In the genomic region with DNA sequence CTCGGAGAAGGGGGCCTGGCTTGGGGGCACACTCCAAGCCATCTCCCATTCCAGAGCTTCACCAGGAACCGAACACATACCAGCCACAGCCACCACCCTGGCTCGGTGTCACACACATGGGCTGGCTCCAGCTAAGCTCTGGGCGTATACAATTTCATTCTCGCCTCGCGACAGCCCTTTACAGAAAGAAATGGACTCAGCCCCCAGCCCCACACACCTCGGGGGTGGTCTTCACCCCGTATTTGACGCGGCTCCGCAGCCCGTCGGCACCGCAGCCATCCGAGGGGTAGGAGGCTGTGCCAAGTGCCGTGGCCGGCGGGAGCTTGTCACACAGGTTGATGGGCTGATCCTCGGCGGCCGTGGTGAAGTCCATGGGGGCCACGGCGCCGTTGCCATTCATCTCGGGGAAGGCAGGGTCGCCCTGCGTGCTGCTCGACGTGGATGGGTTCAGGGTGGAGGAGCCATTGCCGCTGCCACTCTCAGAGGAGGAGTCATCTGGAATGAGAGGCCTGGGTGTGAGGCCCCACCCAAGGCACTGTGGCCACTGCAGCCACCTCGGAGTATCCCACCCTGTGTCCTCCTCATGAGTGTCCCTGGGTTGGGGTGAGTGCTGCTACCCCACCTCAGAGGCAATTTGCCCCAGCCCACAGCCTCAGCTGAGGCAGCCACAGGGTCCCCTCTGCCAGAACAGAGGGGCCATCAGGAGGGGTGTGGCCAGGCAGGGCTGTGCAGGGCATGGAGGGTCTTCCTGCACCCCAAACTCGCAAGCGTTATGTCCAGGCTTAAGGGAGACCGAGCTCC, we compare ENCODE assay signal across 1 cellular context.
TF ChIP-seq lines count a peak whose summit lies in the region.

No MANE protein-coding gene starts in this region.

TF ChIP-seq in GM23338, 12 proteins besides CTCF, POLR2A, EP300 and RAD21 (continued from another document):
- TF ChIP-seq REST (IDR thresholded peaks at IDR 0.05; ENCODE audit: unreplicated experiment) = no peak
- TF ChIP-seq NANOG (IDR thresholded peaks at IDR 0.05; ENCODE audit: borderline replicate concordance) = no peak
- TF ChIP-seq, protein P1, sequence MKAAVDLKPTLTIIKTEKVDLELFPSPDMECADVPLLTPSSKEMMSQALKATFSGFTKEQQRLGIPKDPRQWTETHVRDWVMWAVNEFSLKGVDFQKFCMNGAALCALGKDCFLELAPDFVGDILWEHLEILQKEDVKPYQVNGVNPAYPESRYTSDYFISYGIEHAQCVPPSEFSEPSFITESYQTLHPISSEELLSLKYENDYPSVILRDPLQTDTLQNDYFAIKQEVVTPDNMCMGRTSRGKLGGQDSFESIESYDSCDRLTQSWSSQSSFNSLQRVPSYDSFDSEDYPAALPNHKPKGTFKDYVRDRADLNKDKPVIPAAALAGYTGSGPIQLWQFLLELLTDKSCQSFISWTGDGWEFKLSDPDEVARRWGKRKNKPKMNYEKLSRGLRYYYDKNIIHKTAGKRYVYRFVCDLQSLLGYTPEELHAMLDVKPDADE (IDR thresholded peaks at IDR 0.05) = no peak
- TF ChIP-seq, protein P2, sequence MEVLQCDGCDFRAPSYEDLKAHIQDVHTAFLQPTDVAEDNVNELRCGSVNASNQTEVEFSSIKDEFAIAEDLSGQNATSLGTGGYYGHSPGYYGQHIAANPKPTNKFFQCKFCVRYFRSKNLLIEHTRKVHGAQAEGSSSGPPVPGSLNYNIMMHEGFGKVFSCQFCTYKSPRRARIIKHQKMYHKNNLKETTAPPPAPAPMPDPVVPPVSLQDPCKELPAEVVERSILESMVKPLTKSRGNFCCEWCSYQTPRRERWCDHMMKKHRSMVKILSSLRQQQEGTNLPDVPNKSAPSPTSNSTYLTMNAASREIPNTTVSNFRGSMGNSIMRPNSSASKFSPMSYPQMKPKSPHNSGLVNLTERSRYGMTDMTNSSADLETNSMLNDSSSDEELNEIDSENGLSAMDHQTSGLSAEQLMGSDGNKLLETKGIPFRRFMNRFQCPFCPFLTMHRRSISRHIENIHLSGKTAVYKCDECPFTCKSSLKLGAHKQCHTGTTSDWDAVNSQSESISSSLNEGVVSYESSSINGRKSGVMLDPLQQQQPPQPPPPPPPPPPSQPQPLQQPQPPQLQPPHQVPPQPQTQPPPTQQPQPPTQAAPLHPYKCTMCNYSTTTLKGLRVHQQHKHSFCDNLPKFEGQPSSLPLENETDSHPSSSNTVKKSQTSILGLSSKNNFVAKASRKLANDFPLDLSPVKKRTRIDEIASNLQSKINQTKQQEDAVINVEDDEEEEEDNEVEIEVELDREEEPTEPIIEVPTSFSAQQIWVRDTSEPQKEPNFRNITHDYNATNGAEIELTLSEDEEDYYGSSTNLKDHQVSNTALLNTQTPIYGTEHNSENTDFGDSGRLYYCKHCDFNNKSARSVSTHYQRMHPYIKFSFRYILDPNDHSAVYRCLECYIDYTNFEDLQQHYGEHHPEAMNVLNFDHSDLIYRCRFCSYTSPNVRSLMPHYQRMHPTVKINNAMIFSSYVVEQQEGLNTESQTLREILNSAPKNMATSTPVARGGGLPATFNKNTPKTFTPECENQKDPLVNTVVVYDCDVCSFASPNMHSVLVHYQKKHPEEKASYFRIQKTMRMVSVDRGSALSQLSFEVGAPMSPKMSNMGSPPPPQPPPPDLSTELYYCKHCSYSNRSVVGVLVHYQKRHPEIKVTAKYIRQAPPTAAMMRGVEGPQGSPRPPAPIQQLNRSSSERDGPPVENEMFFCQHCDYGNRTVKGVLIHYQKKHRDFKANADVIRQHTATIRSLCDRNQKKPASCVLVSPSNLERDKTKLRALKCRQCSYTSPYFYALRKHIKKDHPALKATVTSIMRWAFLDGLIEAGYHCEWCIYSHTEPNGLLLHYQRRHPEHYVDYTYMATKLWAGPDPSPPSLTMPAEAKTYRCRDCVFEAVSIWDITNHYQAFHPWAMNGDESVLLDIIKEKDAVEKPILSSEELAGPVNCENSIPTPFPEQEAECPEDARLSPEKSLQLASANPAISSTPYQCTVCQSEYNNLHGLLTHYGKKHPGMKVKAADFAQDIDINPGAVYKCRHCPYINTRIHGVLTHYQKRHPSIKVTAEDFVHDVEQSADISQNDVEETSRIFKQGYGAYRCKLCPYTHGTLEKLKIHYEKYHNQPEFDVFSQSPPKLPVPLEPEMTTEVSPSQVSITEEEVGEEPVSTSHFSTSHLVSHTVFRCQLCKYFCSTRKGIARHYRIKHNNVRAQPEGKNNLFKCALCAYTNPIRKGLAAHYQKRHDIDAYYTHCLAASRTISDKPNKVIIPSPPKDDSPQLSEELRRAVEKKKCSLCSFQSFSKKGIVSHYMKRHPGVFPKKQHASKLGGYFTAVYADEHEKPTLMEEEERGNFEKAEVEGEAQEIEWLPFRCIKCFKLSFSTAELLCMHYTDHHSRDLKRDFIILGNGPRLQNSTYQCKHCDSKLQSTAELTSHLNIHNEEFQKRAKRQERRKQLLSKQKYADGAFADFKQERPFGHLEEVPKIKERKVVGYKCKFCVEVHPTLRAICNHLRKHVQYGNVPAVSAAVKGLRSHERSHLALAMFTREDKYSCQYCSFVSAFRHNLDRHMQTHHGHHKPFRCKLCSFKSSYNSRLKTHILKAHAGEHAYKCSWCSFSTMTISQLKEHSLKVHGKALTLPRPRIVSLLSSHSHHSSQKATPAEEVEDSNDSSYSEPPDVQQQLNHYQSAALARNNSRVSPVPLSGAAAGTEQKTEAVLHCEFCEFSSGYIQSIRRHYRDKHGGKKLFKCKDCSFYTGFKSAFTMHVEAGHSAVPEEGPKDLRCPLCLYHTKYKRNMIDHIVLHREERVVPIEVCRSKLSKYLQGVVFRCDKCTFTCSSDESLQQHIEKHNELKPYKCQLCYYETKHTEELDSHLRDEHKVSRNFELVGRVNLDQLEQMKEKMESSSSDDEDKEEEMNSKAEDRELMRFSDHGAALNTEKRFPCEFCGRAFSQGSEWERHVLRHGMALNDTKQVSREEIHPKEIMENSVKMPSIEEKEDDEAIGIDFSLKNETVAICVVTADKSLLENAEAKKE (CRISPR knock-in tag; IDR thresholded peaks at IDR 0.05) = no peak
- no peak for TF ChIP-seq ZNF114 (CRISPR knock-in tag; IDR thresholded peaks at IDR 0.05)
- TF ChIP-seq EZH2 (IDR thresholded peaks at IDR 0.05; ENCODE audit: low read depth, unreplicated experiment) = no peak
- TF ChIP-seq ZNF331 (CRISPR knock-in tag; IDR thresholded peaks at IDR 0.05; ENCODE audit: low read depth) = no peak
